ENCODE assay signal across 21 cellular contexts in genomic region chr19:32661318-32661717, GRCh38. TPM values are rescaled to one million over a fixed set of nuclear protein-coding genes. Genes with fewer than 3 reads are reported as not detected.
"Had no signal": no experiment of that assay in that cellular context is flagged by ENCODE, and none has a peak within 500 bp of the region (broad histone marks: within the 10 kb centered on the region; RNA-seq: fewer than 3 reads in every experiment).

No MANE protein-coding gene starts in this region.

- H3K36me3 ChIP-seq: WERI-Rb-1 had no signal

- H3K9me3 Mint-ChIP-seq: activated CD8-positive, alpha-beta T cell treated with anti-CD3 and anti-CD28 coated beads for 36 hours; activated naive CD8-positive, alpha-beta T cell treated with anti-CD3 and anti-CD28 coated beads for 36 hours; T-cell had no signal

- H3K27me3 ChIP-seq: brain microvascular endothelial cell, cardiac muscle cell had no signal

- H3K4me1 Mint-ChIP-seq: activated naive CD8-positive, alpha-beta T cell treated with anti-CD3 and anti-CD28 coated beads for 36 hours had no signal

- H3K4me2 ChIP-seq: PC-9 had no signal

- H3K4me3 Mint-ChIP-seq: activated CD8-positive, alpha-beta T cell treated with anti-CD3 and anti-CD28 coated beads for 36 hours; activated naive CD8-positive, alpha-beta T cell treated with anti-CD3 and anti-CD28 coated beads for 36 hours; T-cell had no signal

- H3K27ac ChIP-seq: brain microvascular endothelial cell, cardiac muscle cell, PC-9, SK-N-MC, WERI-Rb-1 had no signal

- DNase-seq: activated CD4-positive, alpha-beta T cell treated with anti-CD3 and anti-CD28 coated beads for 4 hours; activated CD8-positive, alpha-beta memory T cell treated with anti-CD3 and anti-CD28 coated beads, Interleukin-2, amount 50 U/mL, for 4 hours; activated CD8-positive, alpha-beta T cell treated with anti-CD3 and anti-CD28 coated beads for 36 hours; activated naive CD8-positive, alpha-beta T cell treated with anti-CD3 and anti-CD28 coated beads for 36 hours; brain microvascular endothelial cell; Kasumi-1; KBM-7; NCI-H1048; NCI-H146; NCI-H187 treated with DMSO at 0.1 percent for 48 hours; NCI-H2081 treated with DMSO at 0.1 percent for 48 hours; NCI-H446; NCI-H524; PC-9; T-cell; WERI-Rb-1 had no signal

- ATAC-seq: activated CD4-positive, CD25-positive, alpha-beta regulatory T cell treated with anti-CD3 and anti-CD28 coated beads, Interleukin-2, amount 50 U/mL, for 24 hours; activated CD8-positive, alpha-beta T cell treated with anti-CD3 and anti-CD28 coated beads for 36 hours; Right ventricle myocardium inferior; T-cell had no signal

- H3K4me3 ChIP-seq: cardiac muscle cell, PC-9, SK-N-MC had no signal

- H3K27ac Mint-ChIP-seq: activated CD8-positive, alpha-beta T cell treated with anti-CD3 and anti-CD28 coated beads for 36 hours; activated naive CD8-positive, alpha-beta T cell treated with anti-CD3 and anti-CD28 coated beads for 36 hours; T-cell had no signal

- H3K27me3 Mint-ChIP-seq: activated CD8-positive, alpha-beta T cell treated with anti-CD3 and anti-CD28 coated beads for 36 hours; activated naive CD8-positive, alpha-beta T cell treated with anti-CD3 and anti-CD28 coated beads for 36 hours; T-cell had no signal

- H2AFZ ChIP-seq: PC-9 had no signal

RNA-seq across cellular contexts. Expression of gene RGS9BP, which starts 14.3 kb away (rescaled TPM):
- total RNA-seq: activated naive CD8-positive, alpha-beta T cell treated with anti-CD3 and anti-CD28 coated beads for 36 hours had no signal
- polyA plus RNA-seq: cardiac muscle cell had no signal

RNA-seq across cellular contexts. Expression of gene TDRD12, which starts 58.2 kb away (rescaled TPM):
- total RNA-seq: Right ventricle myocardium inferior, RPMI7951 had no signal
